8 cellular contexts compared by ENCODE assay signal in the genomic region with DNA sequence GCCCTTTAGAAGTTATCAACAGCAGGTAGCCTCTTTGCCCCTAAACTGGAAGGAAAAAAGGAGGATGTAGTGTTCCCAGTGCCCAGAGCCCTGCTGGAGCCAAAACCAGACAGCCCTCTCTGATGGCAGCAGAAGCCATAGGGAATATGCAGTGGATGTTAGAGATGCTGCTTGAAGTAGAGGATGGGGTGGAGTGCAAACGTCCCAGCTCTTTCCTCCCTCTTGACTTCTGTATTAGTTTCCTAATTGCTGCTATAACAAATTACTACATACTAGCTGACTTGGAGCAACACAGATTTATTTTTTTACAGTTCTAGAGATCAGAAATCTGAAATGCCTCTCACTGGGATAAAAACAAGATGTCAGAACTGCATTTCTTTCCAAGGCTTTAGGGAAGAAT.
"Had no signal": no experiment of that assay in that cellular context is flagged by ENCODE, and none has a peak within 500 bp of the region (broad histone marks: within the 10 kb centered on the region; RNA-seq: fewer than 3 reads in every experiment).

No MANE protein-coding gene starts in this region.

- H3K4me3 Mint-ChIP-seq: H9, IgD-negative memory B cell had no signal

- H3K36me3 Mint-ChIP-seq: IgD-negative memory B cell had no signal

- DNase-seq: GOT3, H9, HCEC 1CT, Kasumi-1, KG1 had no signal

- H3K27ac Mint-ChIP-seq: H9, IgD-negative memory B cell had no signal

- FAIRE-seq: H54, HTR-8/SVneo had no signal

- H3K27me3 Mint-ChIP-seq: IgD-negative memory B cell had no signal

- H3K9me3 Mint-ChIP-seq: IgD-negative memory B cell had no signal
